Comparison of ENCODE assay signal across 8 cellular contexts in genomic region chr20:44967207-44967807, GRCh38. TPM values are rescaled to one million over a fixed set of nuclear protein-coding genes. Genes with fewer than 3 reads are reported as not detected.
DNase-seq lines count a peak whose midpoint lies in the region; ATAC-seq lines count a peak whose summit lies in the region.

No MANE protein-coding gene starts in this region.

- peak overlapping the region; percentile 87 for H3K9ac ChIP-seq in skeletal muscle satellite cell (ENCODE audit: low read depth, low read length)

- DNase-seq in ELR (ENCODE audit: low read depth) (peak; percentile 77), NAMALWA (ENCODE audit: low spot score) (peak; percentile 80), right cardiac atrium (no peak), inferior parietal cortex (ENCODE audit: extremely low spot score) (no peak), cerebellar nuclear complex (lab: John Stamatoyannopoulos, UW) (no peak)
- DNase-seq in activated T-helper 9 cell treated with anti-CD3 and anti-CD28 coated beads, Interleukin-2, amount 50 U/mL, for 16 hours (ENCODE audit: low read depth), result peak; percentile 19

- H3K4me3 ChIP-seq in right cardiac atrium (ENCODE audit: low read length) (peak overlapping the region; percentile 74), skeletal muscle satellite cell (ENCODE audit: low read length) (peak overlapping the region; percentile 98)

- intact Hi-C loops in right cardiac atrium (cut with DNase I), result no loop called here

- H3K9me3 ChIP-seq in right cardiac atrium (ENCODE audit: control insufficient read depth, low read length) (no peaks in the 10 kb centered on the region), skeletal muscle satellite cell (replicated peaks; ENCODE audit: low read length) (no peaks in the 10 kb centered on the region)

- H3K4me1 ChIP-seq in right cardiac atrium (ENCODE audit: control insufficient read depth, insufficient read depth, low read length) (peaks cover 2% of the 10 kb centered on the region), skeletal muscle satellite cell (ENCODE audit: control insufficient read depth, insufficient read depth, low read length) (peaks cover 36% of the 10 kb centered on the region)

- ATAC-seq in right cardiac atrium, result peak; percentile 8 to 10
- no peak for ATAC-seq in GM18868 (IDR thresholded peaks at IDR 0.05; ENCODE audit: unreplicated experiment)

- WGBS in right cardiac atrium, result 42% methylated on average over 5 of the region's 5 CpGs

- peak overlapping the region; percentile 95 for H3K4me2 ChIP-seq in skeletal muscle satellite cell (ENCODE audit: low read length)

- peaks cover 3% of the 10 kb centered on the region for H3K36me3 ChIP-seq in skeletal muscle satellite cell (ENCODE audit: insufficient read depth, low read length)

- H3K27ac ChIP-seq in right cardiac atrium (ENCODE audit: low read length), result no peak overlapping the region

- H3K27me3 ChIP-seq in right cardiac atrium (ENCODE audit: control insufficient read depth, insufficient read depth), result no peaks in the 10 kb centered on the region
- H3K27me3 ChIP-seq in skeletal muscle satellite cell (ENCODE audit: control insufficient read depth, insufficient read depth, low read length), result no peaks in the 10 kb centered on the region

RNA-seq across cellular contexts. Expression of gene STK4, which starts 1.0 kb away (rescaled TPM):
- total RNA-seq in right cardiac atrium, result 10 to 100 TPM; 13.8 to 14.4 (median 14.1) TPM
- 4.6 TPM for polyA plus RNA-seq in right cardiac atrium
- 24.9 and 31.7 TPM in 2 replicates for total RNA-seq in skeletal muscle satellite cell (2012; rRNA removed)

RNA-seq across cellular contexts. Expression of gene TOMM34, which starts 7.1 kb away (rescaled TPM):
- 10 to 100 TPM; 12.1 to 16.8 (median 13.7) TPM for total RNA-seq in right cardiac atrium
- 11.1 TPM for polyA plus RNA-seq in right cardiac atrium
- 51.5 and 52.0 TPM in 2 replicates for total RNA-seq in skeletal muscle satellite cell (2012; rRNA removed)

RNA-seq across cellular contexts. Expression of gene PABPC1L, which starts 57.4 kb away (rescaled TPM):
- 1 to 10 TPM; 3.6 to 5.3 (median 4.1) TPM for total RNA-seq in right cardiac atrium
- 3.3 TPM for polyA plus RNA-seq in right cardiac atrium
- 17.0 and 17.7 TPM in 2 replicates for total RNA-seq in skeletal muscle satellite cell (2012; rRNA removed)

Comparison
In these comparisons a context has a peak if more than half of its experiments do, and no peak if none do; other contexts are left out.
1. DNase-seq: peak in ELR (single experiment), NAMALWA (single experiment) and activated T-helper 9 cell treated with anti-CD3 and anti-CD28 coated beads, Interleukin-2, amount 50 U/mL, for 16 hours (single experiment); none in right cardiac atrium (0 of 3), inferior parietal cortex (single experiment) and cerebellar nuclear complex (0 of 2).